In the genomic region with DNA sequence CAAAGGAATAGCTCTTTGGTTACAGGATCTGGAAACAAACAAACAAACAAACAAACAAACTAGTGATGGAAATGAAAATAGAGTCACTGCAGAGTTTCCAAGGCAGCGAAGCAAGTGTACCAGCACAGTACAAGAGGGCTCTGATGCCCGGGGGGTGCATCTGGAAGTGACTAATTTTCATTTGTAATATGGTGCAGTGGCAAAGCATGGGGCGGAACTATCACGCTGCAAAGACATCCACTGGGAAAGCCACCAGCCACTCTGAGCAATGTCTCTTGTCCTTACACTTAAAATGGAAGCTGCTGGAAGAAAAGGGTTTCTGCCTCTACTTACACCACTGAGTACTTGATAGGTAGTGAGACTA, we compare ENCODE assay signal across 9 cellular contexts. TPM values are rescaled to one million over a fixed set of nuclear protein-coding genes. Genes with fewer than 3 reads are reported as not detected.
DNase-seq lines count a peak whose midpoint lies in the region; TF ChIP-seq lines count a peak whose summit lies in the region.
"Had no signal": no experiment of that assay in that cellular context is flagged by ENCODE, and none has a peak within 500 bp of the region (broad histone marks: within the 10 kb centered on the region; RNA-seq: fewer than 3 reads in every experiment).

No MANE protein-coding gene starts in this region.

- no peak overlapping the region for H3K4me3 ChIP-seq in PC-9
- no peak overlapping the region for H3K4me3 ChIP-seq in effector memory CD4-positive, alpha-beta T cell (ENCODE audit: insufficient read depth, low read depth, low read length, poor library complexity, severe bottlenecking)
- no peak overlapping the region for H3K4me3 ChIP-seq in osteoblast (ENCODE audit: insufficient read depth, low read length)

- H3K4me1 ChIP-seq in PC-9 (replicated peaks; ENCODE audit: insufficient read depth) (peaks cover 10% of the 10 kb centered on the region; the same call in 1 of the 2 replicates), osteoblast (ENCODE audit: insufficient read depth, low read length) (peaks cover 14% of the 10 kb centered on the region)
- H3K4me1 ChIP-seq in effector memory CD4-positive, alpha-beta T cell (ENCODE audit: control insufficient read depth, insufficient read depth, low read length, poor library complexity, severe bottlenecking) = peaks cover 22% of the 10 kb centered on the region

- H3K27ac ChIP-seq in PC-9 (no peak overlapping the region), osteoblast (ENCODE audit: low read depth, low read length) (no peak overlapping the region)
- peak overlapping the region; percentile 56 for H3K27ac ChIP-seq in effector memory CD4-positive, alpha-beta T cell (ENCODE audit: insufficient read depth, low read length, poor library complexity, severe bottlenecking)

- H3K4me3 Mint-ChIP-seq in Calu3 (ENCODE audit: low read depth, unreplicated experiment) = no peak overlapping the region

- H3K27ac Mint-ChIP-seq in Calu3 (ENCODE audit: unreplicated experiment) = peak overlapping the region; percentile 52

- no peaks in the 10 kb centered on the region for H3K27me3 ChIP-seq in PC-9 (ENCODE audit: insufficient read depth, low read depth)
- no peaks in the 10 kb centered on the region for H3K27me3 ChIP-seq in effector memory CD4-positive, alpha-beta T cell (replicated peaks; ENCODE audit: control insufficient read depth, insufficient read depth, low read length, poor library complexity, severe bottlenecking)
- no peaks in the 10 kb centered on the region for H3K27me3 ChIP-seq in osteoblast (ENCODE audit: insufficient read depth, low read length)

- no peaks in the 10 kb centered on the region for H3K27me3 Mint-ChIP-seq in Calu3 (ENCODE audit: unreplicated experiment)

- peaks cover 12% of the 10 kb centered on the region for H3K36me3 Mint-ChIP-seq in Calu3 (ENCODE audit: insufficient read depth, unreplicated experiment)

- H2AFZ ChIP-seq in PC-9 = no peak overlapping the region
- H2AFZ ChIP-seq in osteoblast (ENCODE audit: low read length) = no peak overlapping the region

- no peaks in the 10 kb centered on the region for H3K9me3 Mint-ChIP-seq in Calu3 (ENCODE audit: low read depth, unreplicated experiment)

- no peak for DNase-seq in Calu3
- DNase-seq in PC-9 = no peak
- no peak for DNase-seq in effector memory CD4-positive, alpha-beta T cell
- DNase-seq in osteoblast (ENCODE audit: insufficient read length, low spot score, missing footprints) = no peak
- DNase-seq in midbrain (lab: John Stamatoyannopoulos, UW) = no peak
- DNase-seq in NCI-H226 = no peak
- no peak for DNase-seq in epidermal melanocyte (ENCODE audit: insufficient read length, low spot score)
- DNase-seq in MV-4-11 (lab: John Stamatoyannopoulos, UW) = no peak
- DNase-seq: NCI-H2029 had no signal

- H3K4me1 Mint-ChIP-seq in Calu3 (ENCODE audit: low read depth, unreplicated experiment) = peaks cover 56% of the 10 kb centered on the region

- no peak for TF ChIP-seq CTCF in Calu3 (IDR thresholded peaks at IDR 0.05; ENCODE audit: unreplicated experiment)
- TF ChIP-seq CTCF in PC-9 (conservative IDR thresholded peaks at IDR 0.05) = no peak
- no peak for TF ChIP-seq CTCF in osteoblast (IDR thresholded peaks at IDR 0.05; ENCODE audit: extremely low read depth, low read depth, low read length)

- H3F3A ChIP-seq in PC-9 (ENCODE audit: insufficient read depth, low read depth) = no peaks in the 10 kb centered on the region

- H3K36me3 ChIP-seq in PC-9 (ENCODE audit: low read depth) (no peaks in the 10 kb centered on the region), osteoblast (ENCODE audit: insufficient read depth, low read length) (no peaks in the 10 kb centered on the region)
- H3K36me3 ChIP-seq in effector memory CD4-positive, alpha-beta T cell (ENCODE audit: control insufficient read depth, insufficient read depth, low read length) = no peaks in the 10 kb centered on the region

- POLR2A ChIA-PET in PC-9 (lab: Charles Lee; ENCODE audit: unreplicated experiment) = interaction anchor here (0.7 kb wide), 1 partner anchor 44 kb away, joined by 8 read pairs; a partner anchor contains a TSS

- H3K4me2 ChIP-seq in PC-9 (peak overlapping the region; percentile 49; the same call in 1 of the 2 replicates), osteoblast (ENCODE audit: insufficient read depth, low read length) (peak overlapping the region; percentile 37)

- no TSS peak for BruUV-seq in Calu3 (replicated peaks; lab: Mats Ljungman, UMichigan)
- BruUV-seq in PC-9 (replicated peaks; lab: Mats Ljungman, UMichigan) = no TSS peak

- H3K79me2 ChIP-seq in PC-9 (ENCODE audit: low read depth) (no peaks in the 10 kb centered on the region), osteoblast (ENCODE audit: insufficient read depth, low read length) (no peaks in the 10 kb centered on the region)

- H3K9me3 ChIP-seq in PC-9 (ENCODE audit: insufficient read depth, low read depth) (no peaks in the 10 kb centered on the region), osteoblast (ENCODE audit: low read depth, low read length) (no peaks in the 10 kb centered on the region)
- no peaks in the 10 kb centered on the region for H3K9me3 ChIP-seq in effector memory CD4-positive, alpha-beta T cell (ENCODE audit: control insufficient read depth, low read length)

- intact Hi-C loops in Calu3 (cut with micrococcal nuclease; ENCODE audit: unreplicated experiment) (loop anchor here (5.0 kb wide), 2 partner anchors 40 to 45 kb away; a partner anchor contains a TSS), PC-9 (cut with micrococcal nuclease; ENCODE audit: unreplicated experiment) (loop anchor here (1.0 to 2.0 kb wide), 3 partner anchors 41 to 46 kb away; no protein-coding TSS in a partner anchor)

- H3K9me2 ChIP-seq in PC-9 (ENCODE audit: insufficient read depth) = no peaks in the 10 kb centered on the region

- CTCF ChIA-PET in Calu3 (lab: Charles Lee) = interaction anchor here (0.5 to 1.6 kb wide), 4 partner anchors 20 to 498 kb away, joined by 3 to 6 read pairs (median 4); a partner anchor contains a TSS
- CTCF ChIA-PET in PC-9 (lab: Charles Lee) = no interaction called here

- no peaks in the 10 kb centered on the region for H4K20me1 ChIP-seq in PC-9 (ENCODE audit: insufficient read depth)
- H4K20me1 ChIP-seq in osteoblast (ENCODE audit: insufficient read depth, low read length) = no peaks in the 10 kb centered on the region

RNA-seq across cellular contexts. Expression of a gene that starts 44.4 kb away (rescaled TPM):
- 18.2 and 28.1 TPM in 2 replicates for total RNA-seq in Calu3 (2022)
- total RNA-seq in PC-9 (2021) = 35.8 and 57.5 TPM in 2 replicates
- 23.0 and 32.9 TPM in 2 replicates for total RNA-seq in osteoblast
